In the genomic region with DNA sequence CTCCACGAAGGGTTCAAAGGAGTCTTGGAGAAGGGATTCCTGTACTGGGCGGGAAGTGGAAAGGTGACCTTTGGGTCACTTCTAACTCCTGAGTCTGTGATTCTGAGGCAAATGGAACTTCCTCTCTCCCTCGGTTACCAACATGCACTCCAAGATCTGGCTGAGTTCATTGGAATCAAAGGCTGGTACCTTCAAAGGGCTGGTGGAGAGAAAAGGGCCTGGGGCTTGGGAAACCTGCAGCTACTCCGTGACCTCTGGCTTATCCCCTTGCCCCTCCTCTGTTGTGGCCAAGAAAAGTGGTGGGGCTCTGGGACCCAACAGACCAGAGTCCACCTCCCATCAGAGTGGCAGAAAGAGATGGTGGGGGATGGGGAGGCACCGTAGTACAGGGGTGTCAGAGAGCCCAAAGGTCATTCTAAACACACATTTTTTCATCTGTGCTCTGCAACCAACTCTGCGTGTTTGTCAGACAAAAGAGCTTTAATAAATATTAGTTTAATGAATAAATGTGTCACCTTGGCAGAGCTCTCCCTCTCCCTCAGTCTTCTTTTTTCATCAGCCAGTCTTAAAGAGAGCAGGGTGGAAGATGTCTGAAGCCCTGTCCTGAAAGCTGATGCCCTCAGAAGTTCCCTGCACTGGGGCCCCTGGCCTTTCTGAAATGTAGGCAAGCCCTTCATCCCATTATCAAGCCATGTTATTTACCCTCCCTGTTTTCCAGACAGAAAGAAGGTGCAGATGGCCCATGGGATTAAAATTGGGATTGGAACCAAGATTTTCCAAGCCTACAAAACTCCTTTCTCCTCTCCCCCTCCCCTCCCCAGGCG, we compare ENCODE assay signal across 1 cellular context.
TF ChIP-seq lines count a peak whose summit lies in the region.

No MANE protein-coding gene starts in this region.

TF ChIP-seq in HepG2, 621 proteins besides CTCF, POLR2A, EP300 and RAD21 (continued from another document and continues in another):
- TF ChIP-seq HMGXB4 (CRISPR knock-in tag; IDR thresholded peaks at IDR 0.05; ENCODE audit: borderline replicate concordance in 1 of 2, low read depth in 1 of 2) (peak; percentile 28 to 55; a peak in 1 of 4 replicates), ZBTB25 (CRISPR knock-in tag; IDR thresholded peaks at IDR 0.05) (peak; percentile 92; the same call in 1 of the 2 replicates), SCMH1 (CRISPR knock-in tag; IDR thresholded peaks at IDR 0.05; ENCODE audit: borderline replicate concordance) (no peak), HOXA9 (CRISPR knock-in tag; IDR thresholded peaks at IDR 0.05; ENCODE audit: borderline replicate concordance) (0 out of 2 replicates have a peak, but pooled peaks have one; percentile 24), PRPF4 (IDR thresholded peaks at IDR 0.05; ENCODE audit: low read depth, low read length, poor library complexity, severe bottlenecking) (peak; percentile 70), GZF1 (CRISPR knock-in tag; IDR thresholded peaks at IDR 0.05) (no peak; the same call in 1 of the 2 replicates), ZNF574 (CRISPR knock-in tag; IDR thresholded peaks at IDR 0.05) (peak; percentile 72; the same call in 1 of the 2 replicates), NRL (CRISPR knock-in tag; IDR thresholded peaks at IDR 0.05; ENCODE audit: borderline replicate concordance) (no peak), HDAC6 (IDR thresholded peaks at IDR 0.05; ENCODE audit: low read depth, low read length) (no peak), PAF1 (CRISPR knock-in tag; IDR thresholded peaks at IDR 0.05) (no peak), PRDM15 (CRISPR knock-in tag; IDR thresholded peaks at IDR 0.05) (peak; percentile 75; the same call in 1 of the 2 replicates), SETDB1 (CRISPR knock-in tag; IDR thresholded peaks at IDR 0.05; ENCODE audit: borderline replicate concordance) (no peak), ZNF343 (CRISPR knock-in tag; IDR thresholded peaks at IDR 0.05) (0 out of 2 replicates have a peak, but pooled peaks have one; percentile 39), ZNF746 (CRISPR knock-in tag; IDR thresholded peaks at IDR 0.05) (peak; percentile 86), ZNF432 (CRISPR knock-in tag; IDR thresholded peaks at IDR 0.05; ENCODE audit: borderline replicate concordance) (no peak), ZNF280D (CRISPR knock-in tag; IDR thresholded peaks at IDR 0.05) (peak; percentile 91), ZNF12 (CRISPR knock-in tag; IDR thresholded peaks at IDR 0.05) (peak; percentile 59; the same call in 1 of the 2 replicates), MIXL1 (CRISPR knock-in tag; IDR thresholded peaks at IDR 0.05) (peak; percentile 68; the same call in 1 of the 2 replicates), MZF1 (CRISPR knock-in tag; IDR thresholded peaks at IDR 0.05; ENCODE audit: borderline replicate concordance) (no peak), ZNF777 (CRISPR knock-in tag; IDR thresholded peaks at IDR 0.05) (no peak), ZNF776 (CRISPR knock-in tag; IDR thresholded peaks at IDR 0.05) (no peak), NR2F6 (IDR thresholded peaks at IDR 0.05) (peak; percentile 98), NR2F6 (CRISPR knock-in tag; IDR thresholded peaks at IDR 0.05) (peak; percentile 99), NR2F2 (IDR thresholded peaks at IDR 0.05; ENCODE audit: borderline replicate concordance, low read depth) (peak; percentile 92), ZBTB21 (CRISPR knock-in tag; IDR thresholded peaks at IDR 0.05) (peak; percentile 61; the same call in 1 of the 2 replicates), ZNF720 (CRISPR knock-in tag; IDR thresholded peaks at IDR 0.05) (no peak), ZNF138 (CRISPR knock-in tag; IDR thresholded peaks at IDR 0.05; ENCODE audit: low read depth) (no peak), SRY (CRISPR knock-in tag; IDR thresholded peaks at IDR 0.05) (no peak), IKZF5 (CRISPR knock-in tag; IDR thresholded peaks at IDR 0.05) (peak; percentile 93), NFE2L1 (CRISPR knock-in tag; IDR thresholded peaks at IDR 0.05; ENCODE audit: borderline replicate concordance) (no peak), GLI4 (CRISPR knock-in tag; IDR thresholded peaks at IDR 0.05; ENCODE audit: borderline replicate concordance) (no peak), ZNF703 (CRISPR knock-in tag; IDR thresholded peaks at IDR 0.05; ENCODE audit: borderline replicate concordance) (0 out of 2 replicates have a peak, but pooled peaks have one; percentile 9)
- TF ChIP-seq, protein P1, sequence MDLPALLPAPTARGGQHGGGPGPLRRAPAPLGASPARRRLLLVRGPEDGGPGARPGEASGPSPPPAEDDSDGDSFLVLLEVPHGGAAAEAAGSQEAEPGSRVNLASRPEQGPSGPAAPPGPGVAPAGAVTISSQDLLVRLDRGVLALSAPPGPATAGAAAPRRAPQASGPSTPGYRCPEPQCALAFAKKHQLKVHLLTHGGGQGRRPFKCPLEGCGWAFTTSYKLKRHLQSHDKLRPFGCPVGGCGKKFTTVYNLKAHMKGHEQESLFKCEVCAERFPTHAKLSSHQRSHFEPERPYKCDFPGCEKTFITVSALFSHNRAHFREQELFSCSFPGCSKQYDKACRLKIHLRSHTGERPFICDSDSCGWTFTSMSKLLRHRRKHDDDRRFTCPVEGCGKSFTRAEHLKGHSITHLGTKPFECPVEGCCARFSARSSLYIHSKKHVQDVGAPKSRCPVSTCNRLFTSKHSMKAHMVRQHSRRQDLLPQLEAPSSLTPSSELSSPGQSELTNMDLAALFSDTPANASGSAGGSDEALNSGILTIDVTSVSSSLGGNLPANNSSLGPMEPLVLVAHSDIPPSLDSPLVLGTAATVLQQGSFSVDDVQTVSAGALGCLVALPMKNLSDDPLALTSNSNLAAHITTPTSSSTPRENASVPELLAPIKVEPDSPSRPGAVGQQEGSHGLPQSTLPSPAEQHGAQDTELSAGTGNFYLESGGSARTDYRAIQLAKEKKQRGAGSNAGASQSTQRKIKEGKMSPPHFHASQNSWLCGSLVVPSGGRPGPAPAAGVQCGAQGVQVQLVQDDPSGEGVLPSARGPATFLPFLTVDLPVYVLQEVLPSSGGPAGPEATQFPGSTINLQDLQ (CRISPR knock-in tag; IDR thresholded peaks at IDR 0.05) = no peak
- TF ChIP-seq, protein P2, sequence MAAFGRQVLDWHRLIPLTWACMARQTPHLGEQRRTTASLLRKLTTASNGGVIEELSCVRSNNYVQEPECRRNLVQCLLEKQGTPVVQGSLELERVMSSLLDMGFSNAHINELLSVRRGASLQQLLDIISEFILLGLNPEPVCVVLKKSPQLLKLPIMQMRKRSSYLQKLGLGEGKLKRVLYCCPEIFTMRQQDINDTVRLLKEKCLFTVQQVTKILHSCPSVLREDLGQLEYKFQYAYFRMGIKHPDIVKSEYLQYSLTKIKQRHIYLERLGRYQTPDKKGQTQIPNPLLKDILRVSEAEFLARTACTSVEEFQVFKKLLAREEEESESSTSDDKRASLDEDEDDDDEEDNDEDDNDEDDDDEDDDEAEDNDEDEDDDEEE (CRISPR knock-in tag; IDR thresholded peaks at IDR 0.05) = no peak
- TF ChIP-seq, protein P3, sequence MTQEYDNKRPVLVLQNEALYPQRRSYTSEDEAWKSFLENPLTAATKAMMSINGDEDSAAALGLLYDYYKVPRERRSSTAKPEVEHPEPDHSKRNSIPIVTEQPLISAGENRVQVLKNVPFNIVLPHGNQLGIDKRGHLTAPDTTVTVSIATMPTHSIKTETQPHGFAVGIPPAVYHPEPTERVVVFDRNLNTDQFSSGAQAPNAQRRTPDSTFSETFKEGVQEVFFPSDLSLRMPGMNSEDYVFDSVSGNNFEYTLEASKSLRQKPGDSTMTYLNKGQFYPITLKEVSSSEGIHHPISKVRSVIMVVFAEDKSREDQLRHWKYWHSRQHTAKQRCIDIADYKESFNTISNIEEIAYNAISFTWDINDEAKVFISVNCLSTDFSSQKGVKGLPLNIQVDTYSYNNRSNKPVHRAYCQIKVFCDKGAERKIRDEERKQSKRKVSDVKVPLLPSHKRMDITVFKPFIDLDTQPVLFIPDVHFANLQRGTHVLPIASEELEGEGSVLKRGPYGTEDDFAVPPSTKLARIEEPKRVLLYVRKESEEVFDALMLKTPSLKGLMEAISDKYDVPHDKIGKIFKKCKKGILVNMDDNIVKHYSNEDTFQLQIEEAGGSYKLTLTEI (CRISPR knock-in tag; conservative IDR thresholded peaks at IDR 0.05) = no peak
